Comparison of ENCODE assay signal across 8 cellular contexts in genomic region chr5:178120661-178121357, GRCh38.
DNase-seq lines count a peak whose midpoint lies in the region; ATAC-seq lines count a peak whose summit lies in the region.

No MANE protein-coding gene starts in this region.

- peak; percentile 66 for DNase-seq in AG20443 (ENCODE audit: low spot score)
- DNase-seq in NCI-H2171 treated with DMSO at 0.1 percent for 48 hours (lab: John Stamatoyannopoulos, UW): peak; percentile 88
- DNase-seq in activated CD4-positive, CD25-positive, alpha-beta regulatory T cell (lab: John Stamatoyannopoulos, UW): peak; percentile 15 to 73 (median 61)
- DNase-seq in caudate nucleus (lab: John Stamatoyannopoulos, UW): peak in 31 of 61 donors; percentile 3 to 88 (median 33)
- peak; percentile 73 to 82 for DNase-seq in memory B cell (ENCODE audit: low spot score in 2 of 2)
- DNase-seq in stimulated activated CD8-positive, alpha-beta memory T cell treated with anti-CD3 and anti-CD28 coated beads, Interleukin-2, amount 100 ng/mL, for 1 hour (ENCODE audit: low read depth in 2 of 2): peak; percentile 41 to 68

- H3K36me3 Mint-ChIP-seq in memory B cell: peaks cover 4% of the 10 kb centered on the region

- peak overlapping the region; percentile 74 for H3K4me3 Mint-ChIP-seq in memory B cell

- H3K27me3 Mint-ChIP-seq in memory B cell: no peaks in the 10 kb centered on the region

- peaks cover 30% of the 10 kb centered on the region for H3K4me1 Mint-ChIP-seq in memory B cell

- no peak overlapping the region for H3K27ac ChIP-seq in caudate nucleus (ENCODE audit: low read depth, low read length)

- ATAC-seq in GM19025 (IDR thresholded peaks at IDR 0.05; ENCODE audit: low read depth, unreplicated experiment): peak; percentile 81
- ATAC-seq in HG03135 (IDR thresholded peaks at IDR 0.05; ENCODE audit: unreplicated experiment): peak; percentile 83
- ATAC-seq in memory B cell (ENCODE audit: low read depth): peak; percentile 60

- peak overlapping the region; percentile 38 for H3K27ac Mint-ChIP-seq in memory B cell

- no peaks in the 10 kb centered on the region for H3K9me3 Mint-ChIP-seq in memory B cell

Comparison
In these comparisons a context has a peak if more than half of its experiments do, and no peak if none do; other contexts are left out.
1. DNase-seq: peak in every context shown above with its lines; median percentile 88 in NCI-H2171 treated with DMSO at 0.1 percent for 48 hours; 78 in memory B cell; 66 in AG20443; 61 in activated CD4-positive, CD25-positive, alpha-beta regulatory T cell; 54 in stimulated activated CD8-positive, alpha-beta memory T cell treated with anti-CD3 and anti-CD28 coated beads, Interleukin-2, amount 100 ng/mL, for 1 hour; 33 in caudate nucleus.